ENCODE assay signal across 8 cellular contexts in genomic region chr5:77935516-77936364, GRCh38.
DNase-seq lines count a peak whose midpoint lies in the region; ATAC-seq, FAIRE-seq and TF ChIP-seq lines count a peak whose summit lies in the region.

No MANE protein-coding gene starts in this region.

- DNase-seq in GM12891 (ENCODE audit: insufficient read length, low spot score) (no peak), RKO (ENCODE audit: low spot score) (peak; percentile 3), foreskin melanocyte (peak; percentile 29), esophagus squamous epithelium (lab: John Stamatoyannopoulos, UW) (no peak), cerebellar nuclear complex (lab: John Stamatoyannopoulos, UW) (no peak), epidermal melanocyte (ENCODE audit: insufficient read length, low spot score) (no peak), omental fat pad (ENCODE audit: low spot score) (no peak)

- ATAC-seq in HG02588 (IDR thresholded peaks at IDR 0.05; ENCODE audit: unreplicated experiment) = peak; percentile 59
- ATAC-seq in omental fat pad (ENCODE audit: low FRiP score) = no peak

- FAIRE-seq in GM12891 (lab: Jason Lieb, UNC) = peak; percentile 95

- no peak for TF ChIP-seq POLR2A in GM12891 (IDR thresholded peaks at IDR 0.05; ENCODE audit: low read depth, low read length)
- no peak for TF ChIP-seq POLR2A in esophagus squamous epithelium (IDR thresholded peaks at IDR 0.05)

- TF ChIP-seq CTCF in esophagus squamous epithelium (IDR thresholded peaks at IDR 0.05) (no peak), omental fat pad (IDR thresholded peaks at IDR 0.05) (no peak)

- no peaks in the 10 kb centered on the region for H3K36me3 ChIP-seq in esophagus squamous epithelium

- WGBS in esophagus squamous epithelium, 2 donors = 68 to 73% methylated on average over 11 of the region's 11 CpGs

- H3K27me3 ChIP-seq in esophagus squamous epithelium = peaks cover 0 to 26% (median 0%) of the 10 kb centered on the region in 4 donors

- H3K4me1 ChIP-seq in esophagus squamous epithelium = no peaks in the 10 kb centered on the region

- no peaks in the 10 kb centered on the region for H3K9me3 ChIP-seq in esophagus squamous epithelium

- intact Hi-C loops in esophagus squamous epithelium (cut with DNase I) = no loop called here

- no peak overlapping the region for H3K27ac ChIP-seq in esophagus squamous epithelium

- no peak overlapping the region for H3K4me3 ChIP-seq in esophagus squamous epithelium

TF ChIP-seq in GM12891, 5 proteins besides CTCF, POLR2A, EP300 and RAD21:
- TF ChIP-seq POU2F2 (IDR thresholded peaks at IDR 0.05; ENCODE audit: low read depth, low read length) (no peak), SPI1 (IDR thresholded peaks at IDR 0.05; ENCODE audit: low read depth, low read length) (no peak), POLR2AphosphoS5 (IDR thresholded peaks at IDR 0.05; ENCODE audit: low read depth, low read length) (no peak), PAX5 (IDR thresholded peaks at IDR 0.05; ENCODE audit: insufficient read depth, low read length, severe bottlenecking) (no peak), TAF1 (IDR thresholded peaks at IDR 0.05; ENCODE audit: low read depth, low read length) (no peak)

Comparison
In these comparisons a context has a peak if more than half of its experiments do, and no peak if none do; other contexts are left out.
1. DNase-seq: peak in RKO (single experiment) and foreskin melanocyte (single experiment); none in GM12891 (single experiment), esophagus squamous epithelium (single experiment), cerebellar nuclear complex (0 of 2), epidermal melanocyte (single experiment) and omental fat pad (single experiment).